9 cellular contexts compared by ENCODE assay signal in the genomic region with DNA sequence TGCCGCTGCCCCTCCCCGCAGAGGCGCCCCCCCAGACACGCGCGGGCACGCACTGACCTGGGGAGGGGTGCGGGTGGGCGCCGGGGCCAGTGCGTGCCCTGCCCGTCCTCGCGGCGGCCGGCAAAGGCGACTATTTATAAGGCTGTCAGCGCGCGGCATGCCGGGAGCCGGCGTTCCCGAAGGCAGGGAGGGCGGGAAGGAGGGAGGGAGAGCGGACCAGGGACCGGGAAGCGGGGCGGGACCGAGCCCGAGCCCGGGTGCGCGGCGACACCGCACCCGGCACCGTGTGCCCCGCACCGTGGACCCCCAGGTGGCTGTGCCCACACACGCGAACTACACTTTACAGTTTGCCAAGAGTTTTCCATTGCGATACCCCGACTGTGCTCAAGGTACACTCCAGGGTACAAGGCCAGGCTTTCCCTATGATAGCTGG. TPM values are rescaled to one million over a fixed set of nuclear protein-coding genes. Genes with fewer than 3 reads are reported as not detected.
DNase-seq lines count a peak whose midpoint lies in the region; ATAC-seq and TF ChIP-seq lines count a peak whose summit lies in the region.
"Had no signal": no experiment of that assay in that cellular context is flagged by ENCODE, and none has a peak within 500 bp of the region (broad histone marks: within the 10 kb centered on the region; RNA-seq: fewer than 3 reads in every experiment).

A gene with protein sequence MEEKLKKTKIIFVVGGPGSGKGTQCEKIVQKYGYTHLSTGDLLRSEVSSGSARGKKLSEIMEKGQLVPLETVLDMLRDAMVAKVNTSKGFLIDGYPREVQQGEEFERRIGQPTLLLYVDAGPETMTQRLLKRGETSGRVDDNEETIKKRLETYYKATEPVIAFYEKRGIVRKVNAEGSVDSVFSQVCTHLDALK (minus strand): TSS at position 110 of the 433 bp plus-strand sequence. CDS start 3,058 bp downstream, outside the sequence.

- H3K27ac ChIP-seq in iPS DF 6.9 (ENCODE audit: low read length) = no peak within 1 kb of the TSS
- peak within 1 kb of the TSS; percentile 85 for H3K27ac ChIP-seq in psoas muscle

- no peaks in the 10 kb centered on the region for H3K36me3 ChIP-seq in iPS DF 6.9 (ENCODE audit: control insufficient read depth, insufficient read depth, low read length)
- H3K36me3 ChIP-seq in psoas muscle (ENCODE audit: insufficient read depth in 1 of 2, low read depth in 1 of 2) = peaks cover 0 to 9% of the 10 kb centered on the region in 2 donors

- DNase-seq in NCI-H2029 (lab: John Stamatoyannopoulos, UW) = peak; percentile 57
- DNase-seq in NCI-H2029 treated with DMSO at 0.1 percent for 48 hours (lab: John Stamatoyannopoulos, UW) = no peak
- peak; percentile 17 for DNase-seq in NCI-H345 treated with DMSO at 0.1 percent for 48 hours (lab: John Stamatoyannopoulos, UW; ENCODE audit: unreplicated experiment)
- no peak for DNase-seq in iPS DF 6.9 (ENCODE audit: low read depth, low spot score)
- peak; percentile 83 to 89 for DNase-seq in psoas muscle
- DNase-seq in SKM-1 (lab: John Stamatoyannopoulos, UW; ENCODE audit: unreplicated experiment) = no peak
- no peak for DNase-seq in activated CD8-positive, alpha-beta memory T cell treated with anti-CD3 and anti-CD28 coated beads, Interleukin-2, amount 50 U/mL, for 4 hours

- no peaks in the 10 kb centered on the region for H3K9me3 Mint-ChIP-seq in brain
- H3K9me3 Mint-ChIP-seq: CD4-positive, alpha-beta memory T cell had no signal

- H3K4me3 ChIP-seq in iPS DF 6.9 (ENCODE audit: low read length) (peak within 1 kb of the TSS; percentile 54; the same call in 1 of the 2 replicates), psoas muscle (peak within 1 kb of the TSS; percentile 78)

- no peaks in the 10 kb centered on the region for H3K36me3 Mint-ChIP-seq in brain

- peak; percentile 75 to 83 (median 78) for ATAC-seq in psoas muscle

- peak within 1 kb of the TSS; percentile 78 to 97 (median 94) for H3K27ac Mint-ChIP-seq in brain

- WGBS in iPS DF 6.9 (ENCODE audit: insufficient coverage, insufficient read length) = no CpG with 5 or more reads among the region's 44 CpGs
- WGBS in psoas muscle, 3 donors = 0 to 1% (median 1%) methylated on average over 26 to 44 of the region's 44 CpGs

- H3K4me1 ChIP-seq in iPS DF 6.9 (ENCODE audit: control insufficient read depth, insufficient read depth, low read length) = peaks cover 2% of the 10 kb centered on the region; the same call in 1 of the 2 replicates
- H3K4me1 ChIP-seq in psoas muscle = peaks cover 41% of the 10 kb centered on the region

- intact Hi-C loops in psoas muscle (cut with DNase I) = loop anchor here in 1 of 2 donors (5.0 kb wide), 1 partner anchor 90 kb away; a partner anchor contains a TSS

- H3K9me3 ChIP-seq in iPS DF 6.9 (ENCODE audit: control insufficient read depth, insufficient read depth, low read length) (no peaks in the 10 kb centered on the region), psoas muscle (no peaks in the 10 kb centered on the region)

- TF ChIP-seq CTCF in brain (conservative IDR thresholded peaks at IDR 0.05) = no peak
- TF ChIP-seq CTCF in psoas muscle (IDR thresholded peaks at IDR 0.05) = no peak

- H3K27me3 ChIP-seq in iPS DF 6.9 (ENCODE audit: control insufficient read depth, insufficient read depth, low read length) (no peaks in the 10 kb centered on the region), psoas muscle (ENCODE audit: insufficient read depth in 3 of 3, low read length in 2 of 3) (no peaks in the 10 kb centered on the region)

- no peaks in the 10 kb centered on the region for H3K27me3 Mint-ChIP-seq in brain
- H3K27me3 Mint-ChIP-seq: CD4-positive, alpha-beta memory T cell had no signal

- H3K4me3 Mint-ChIP-seq in brain = peak within 1 kb of the TSS; percentile 87 to 92 (median 90)

- peaks cover 57% of the 10 kb centered on the region for H3K4me1 Mint-ChIP-seq in brain

RNA-seq across cellular contexts. Expression of the gene that starts here (rescaled TPM):
- polyA plus RNA-seq in brain (ENCODE audit: insufficient read depth, low read depth, low replicate concordance) (245 TPM), psoas muscle (100 to 1,000 TPM; 310 to 845 (median 778) TPM)
- 100 to 1,000 TPM; 369 to 854 (median 688) TPM for total RNA-seq in psoas muscle

Comparison
In these comparisons a context has a peak if more than half of its experiments do, and no peak if none do; other contexts are left out.
1. DNase-seq: peak in NCI-H2029 (single experiment), NCI-H345 treated with DMSO at 0.1 percent for 48 hours (single experiment) and psoas muscle (2 of 2); none in NCI-H2029 treated with DMSO at 0.1 percent for 48 hours (single experiment), iPS DF 6.9 (single experiment), SKM-1 (single experiment) and activated CD8-positive, alpha-beta memory T cell treated with anti-CD3 and anti-CD28 coated beads, Interleukin-2, amount 50 U/mL, for 4 hours (single experiment).